Comparison of ENCODE assay signal across 7 cellular contexts in genomic region chr17:75113798-75114551, GRCh38. TPM values are rescaled to one million over a fixed set of nuclear protein-coding genes. Genes with fewer than 3 reads are reported as not detected.
DNase-seq lines count a peak whose midpoint lies in the region; ATAC-seq and TF ChIP-seq lines count a peak whose summit lies in the region.

No MANE protein-coding gene starts in this region.

- peak; percentile 95 for DNase-seq in PC-3
- peak; percentile 85 for DNase-seq in activated T-cell treated with anti-CD3 and anti-CD28 coated beads, Interleukin-2, amount 50 U/mL, for 1 hour
- DNase-seq in esophagus squamous epithelium (lab: John Stamatoyannopoulos, UW): peak; percentile 50
- DNase-seq in naive thymus-derived CD4-positive, alpha-beta T cell: peak; percentile 69 to 94 (median 87)
- peak; percentile 84 to 94 for DNase-seq in stimulated activated effector memory CD8-positive, alpha-beta T cell treated with anti-CD3 and anti-CD28 coated beads, Interleukin-12 subunit alpha, Interleukin-12 subunit beta, amount 100 ng/mL, for 72 hours (ENCODE audit: low spot score in 2 of 2)

- H3K36me3 ChIP-seq in KOPT-K1 (ENCODE audit: insufficient read depth, low read length) (peaks cover 30% of the 10 kb centered on the region; the same call in 1 of the 2 replicates), PC-3 (ENCODE audit: low read depth, low read length) (peaks cover 18% of the 10 kb centered on the region; the same call in 1 of the 2 replicates), esophagus squamous epithelium (peaks cover 0 to 21% (median 5%) of the 10 kb centered on the region in 3 donors)
- H3K36me3 ChIP-seq in naive thymus-derived CD4-positive, alpha-beta T cell (ENCODE audit: control insufficient read depth in 2 of 3, insufficient read depth in 3 of 3, low read length in 3 of 3): peaks cover 0 to 13% (median 0%) of the 10 kb centered on the region in 3 experiments

- CTCF ChIA-PET in PC-3 (lab: Charles Lee): interaction anchor here (0.6 to 2.9 kb wide), 16 partner anchors 10 to 298 kb away, joined by 3 to 57 read pairs (median 6); partner anchors contain the start of genes JPT1, NT5C and NUP85
- CTCF ChIA-PET in naive thymus-derived CD4-positive, alpha-beta T cell (lab: Charles Lee): interaction anchor here (0.7 to 9.3 kb wide), 42 partner anchors 8 to 424 kb away, joined by 3 to 136 read pairs (median 4); partner anchors contain the start of genes CDR2L, MIF4GD, MRPL58 and NT5C

- H2AFZ ChIP-seq in PC-3 (ENCODE audit: low read length): peak overlapping the region; percentile 46

- H3K9ac ChIP-seq in PC-3 (ENCODE audit: low read length): peak overlapping the region; percentile 58

- H3K4me3 ChIP-seq in PC-3 (ENCODE audit: low read length) (peak overlapping the region; percentile 52), esophagus squamous epithelium (peak overlapping the region; percentile 35 to 67 (median 55))
- H3K4me3 ChIP-seq in naive thymus-derived CD4-positive, alpha-beta T cell (ENCODE audit: low read length): peak overlapping the region; percentile 75

- peak overlapping the region; percentile 82 to 96 (median 89) for H3K4me3 Mint-ChIP-seq in naive thymus-derived CD4-positive, alpha-beta T cell
- peak overlapping the region; percentile 89 for H3K4me3 Mint-ChIP-seq in stimulated activated effector memory CD8-positive, alpha-beta T cell treated with anti-CD3 and anti-CD28 coated beads, Interleukin-12 subunit alpha, Interleukin-12 subunit beta, amount 100 ng/mL, for 72 hours

- H3K4me1 ChIP-seq in PC-3 (ENCODE audit: insufficient read depth, low read length): peaks cover 39% of the 10 kb centered on the region
- H3K4me1 ChIP-seq in esophagus squamous epithelium: peaks cover 24 to 76% (median 38%) of the 10 kb centered on the region in 3 donors
- H3K4me1 ChIP-seq in naive thymus-derived CD4-positive, alpha-beta T cell (ENCODE audit: control insufficient read depth in 2 of 2, insufficient read depth in 2 of 2, low read length in 2 of 2): peaks cover 19 to 20% of the 10 kb centered on the region in 2 donors

- no peaks in the 10 kb centered on the region for H4K20me1 ChIP-seq in PC-3 (ENCODE audit: low read length)

- H3K4me1 Mint-ChIP-seq in naive thymus-derived CD4-positive, alpha-beta T cell: peaks cover 27 to 46% (median 37%) of the 10 kb centered on the region in 7 donors
- peaks cover 42% of the 10 kb centered on the region for H3K4me1 Mint-ChIP-seq in stimulated activated effector memory CD8-positive, alpha-beta T cell treated with anti-CD3 and anti-CD28 coated beads, Interleukin-12 subunit alpha, Interleukin-12 subunit beta, amount 100 ng/mL, for 72 hours

- H3K9me2 ChIP-seq in PC-3 (replicated peaks; ENCODE audit: low read length): no peaks in the 10 kb centered on the region

- H3K9me3 Mint-ChIP-seq in naive thymus-derived CD4-positive, alpha-beta T cell: no peaks in the 10 kb centered on the region
- no peaks in the 10 kb centered on the region for H3K9me3 Mint-ChIP-seq in stimulated activated effector memory CD8-positive, alpha-beta T cell treated with anti-CD3 and anti-CD28 coated beads, Interleukin-12 subunit alpha, Interleukin-12 subunit beta, amount 100 ng/mL, for 72 hours

- no TSS peak for BruUV-seq in PC-3 (replicated peaks; lab: Mats Ljungman, UMichigan)

- POLR2A ChIA-PET in PC-3 (lab: Charles Lee; ENCODE audit: unreplicated experiment): interaction anchor here (0.6 to 0.8 kb wide), 5 partner anchors 23 to 126 kb away, joined by 3 to 17 read pairs (median 4); no protein-coding TSS in a partner anchor
- POLR2A ChIA-PET in naive thymus-derived CD4-positive, alpha-beta T cell (lab: Charles Lee): interaction anchor here (0.6 to 3.0 kb wide), 32 partner anchors 10 to 157 kb away, joined by 3 to 16 read pairs (median 5); partner anchors contain the start of genes GGA3, JPT1, MIF4GD and MRPL58

- WGBS in esophagus squamous epithelium, 2 donors: 0 to 4% methylated on average over 9 to 12 of the region's 22 CpGs

- peak; percentile 98 for TF ChIP-seq CTCF in PC-3 (conservative IDR thresholded peaks at IDR 0.05; ENCODE audit: low read depth, low read length)
- peak; percentile 91 to 99 (median 98) for TF ChIP-seq CTCF in esophagus squamous epithelium (IDR thresholded peaks at IDR 0.05)

- H3K36me3 Mint-ChIP-seq in naive thymus-derived CD4-positive, alpha-beta T cell: peaks cover 5 to 22% (median 12%) of the 10 kb centered on the region in 5 donors
- peaks cover 37% of the 10 kb centered on the region for H3K36me3 Mint-ChIP-seq in stimulated activated effector memory CD8-positive, alpha-beta T cell treated with anti-CD3 and anti-CD28 coated beads, Interleukin-12 subunit alpha, Interleukin-12 subunit beta, amount 100 ng/mL, for 72 hours

- intact Hi-C loops in PC-3 (cut with micrococcal nuclease): loop anchor here (1.0 to 10.0 kb wide), 5 partner anchors 17 to 301 kb away; partner anchors contain the start of gene NT5C
- intact Hi-C loops in esophagus squamous epithelium (cut with DNase I): loop anchor here (5.0 kb wide), 1 partner anchor 88 kb away; no protein-coding TSS in a partner anchor
- intact Hi-C loops in naive thymus-derived CD4-positive, alpha-beta T cell (cut with micrococcal nuclease): loop anchor here (1.0 to 5.0 kb wide), 13 partner anchors 10 to 298 kb away; partner anchors contain the start of genes JPT1 (in 2 of the 2), NT5C (in 2 of the 2) and MIF4GD (in 1 of the 2)

- H3K27me3 ChIP-seq in PC-3 (ENCODE audit: low read length): no peaks in the 10 kb centered on the region
- no peaks in the 10 kb centered on the region for H3K27me3 ChIP-seq in esophagus squamous epithelium
- no peaks in the 10 kb centered on the region for H3K27me3 ChIP-seq in naive thymus-derived CD4-positive, alpha-beta T cell (ENCODE audit: control insufficient read depth in 2 of 2, insufficient read depth in 2 of 2, low read length in 2 of 2)

- peak overlapping the region; percentile 81 to 96 (median 91) for H3K27ac Mint-ChIP-seq in naive thymus-derived CD4-positive, alpha-beta T cell
- peak overlapping the region; percentile 95 for H3K27ac Mint-ChIP-seq in stimulated activated effector memory CD8-positive, alpha-beta T cell treated with anti-CD3 and anti-CD28 coated beads, Interleukin-12 subunit alpha, Interleukin-12 subunit beta, amount 100 ng/mL, for 72 hours

- ATAC-seq in GM18498 (IDR thresholded peaks at IDR 0.05; ENCODE audit: unreplicated experiment): peak; percentile 55
- peak; percentile 70 for ATAC-seq in PC-3
- ATAC-seq in naive thymus-derived CD4-positive, alpha-beta T cell: peak; percentile 85
- peak; percentile 81 for ATAC-seq in stimulated activated effector memory CD8-positive, alpha-beta T cell treated with anti-CD3 and anti-CD28 coated beads, Interleukin-12 subunit alpha, Interleukin-12 subunit beta, amount 100 ng/mL, for 72 hours

- peaks cover 78% of the 10 kb centered on the region for H3K79me2 ChIP-seq in PC-3 (ENCODE audit: low read length)

- no peaks in the 10 kb centered on the region for H3F3A ChIP-seq in PC-3 (ENCODE audit: low read length, unreplicated experiment)

- peak overlapping the region; percentile 75 for H3K4me2 ChIP-seq in PC-3 (ENCODE audit: low read length)

- H3K9me3 ChIP-seq in KOPT-K1 (ENCODE audit: insufficient read depth, low read length, poor library complexity, severe bottlenecking) (no peaks in the 10 kb centered on the region), PC-3 (ENCODE audit: low read length) (no peaks in the 10 kb centered on the region), esophagus squamous epithelium (no peaks in the 10 kb centered on the region)
- no peaks in the 10 kb centered on the region for H3K9me3 ChIP-seq in naive thymus-derived CD4-positive, alpha-beta T cell (ENCODE audit: control insufficient read depth in 2 of 3, low read length in 3 of 3)

- H3K27ac ChIP-seq in KOPT-K1 (ENCODE audit: low read depth, low read length, poor library complexity, severe bottlenecking) (peak overlapping the region; percentile 72), PC-3 (ENCODE audit: low read length) (peak overlapping the region; percentile 50), esophagus squamous epithelium (peak overlapping the region; percentile 86 to 93 (median 88))
- peak overlapping the region; percentile 71 for H3K27ac ChIP-seq in naive thymus-derived CD4-positive, alpha-beta T cell (ENCODE audit: low read depth, low read length)

- TF ChIP-seq POLR2A in esophagus squamous epithelium (IDR thresholded peaks at IDR 0.05): no peak

- no peaks in the 10 kb centered on the region for H3K27me3 Mint-ChIP-seq in naive thymus-derived CD4-positive, alpha-beta T cell

RNA-seq across cellular contexts. Expression of gene ARMC7, which starts 4.2 kb away (rescaled TPM):
- 17.0 and 17.3 TPM in 2 replicates for total RNA-seq in PC-3 (2014; rRNA removed)
- total RNA-seq in esophagus squamous epithelium: 1 to 10 TPM; 4.0 to 9.1 (median 5.3) TPM
- 10 to 100 TPM in 4 of 5 experiments, 1 to 10 TPM in 1; 5.8 to 18.9 (median 17.8) TPM for total RNA-seq in naive thymus-derived CD4-positive, alpha-beta T cell
- polyA plus RNA-seq in naive thymus-derived CD4-positive, alpha-beta T cell: 1 to 10 TPM; 1.8 to 4.4 TPM

RNA-seq across cellular contexts. Expression of gene NT5C, which starts 17.6 kb away (rescaled TPM):
- 116 and 131 TPM in 2 replicates for total RNA-seq in PC-3 (2014; rRNA removed)
- total RNA-seq in esophagus squamous epithelium: 10 to 100 TPM; 81.7 to 97.5 (median 88.4) TPM
- total RNA-seq in naive thymus-derived CD4-positive, alpha-beta T cell: 10 to 100 TPM; 23.4 to 54.8 (median 37.5) TPM
- polyA plus RNA-seq in naive thymus-derived CD4-positive, alpha-beta T cell: 10 to 100 TPM; 31.1 to 33.1 TPM

RNA-seq across cellular contexts. Expression of gene SLC16A5, which starts 26.2 kb away (rescaled TPM):
- total RNA-seq in PC-3 (2014; rRNA removed) (1.2 and 1.6 TPM in 2 replicates), esophagus squamous epithelium (10 to 100 TPM; 13.4 to 22.9 (median 17.4) TPM)
- 10 to 100 TPM in 4 of 5 experiments, 1 to 10 TPM in 1; 9.2 to 26.3 (median 24.5) TPM for total RNA-seq in naive thymus-derived CD4-positive, alpha-beta T cell
- 1 to 10 TPM; 5.9 to 7.6 TPM for polyA plus RNA-seq in naive thymus-derived CD4-positive, alpha-beta T cell

RNA-seq across cellular contexts. Expression of gene JPT1, which starts 40.3 kb away (rescaled TPM):
- total RNA-seq in PC-3 (2014; rRNA removed) (674 and 705 TPM in 2 replicates), esophagus squamous epithelium (100 to 1,000 TPM in 3 of 4 donors, 10 to 100 TPM in 1; 82.2 to 249 (median 196) TPM)
- 100 to 1,000 TPM in 1 of 5 experiments, 10 to 100 TPM in 4; 12.3 to 227 (median 29.3) TPM for total RNA-seq in naive thymus-derived CD4-positive, alpha-beta T cell
- 10 to 100 TPM; 70.0 to 72.3 TPM for polyA plus RNA-seq in naive thymus-derived CD4-positive, alpha-beta T cell

Comparison
In these comparisons a context has a peak if more than half of its experiments do, and no peak if none do; other contexts are left out.
1. Peak in every context shown above with its lines: DNase-seq, ATAC-seq, H3K4me3 ChIP-seq and H3K27ac ChIP-seq.